Comparison of ENCODE assay signal across 13 cellular contexts in the genomic region with DNA sequence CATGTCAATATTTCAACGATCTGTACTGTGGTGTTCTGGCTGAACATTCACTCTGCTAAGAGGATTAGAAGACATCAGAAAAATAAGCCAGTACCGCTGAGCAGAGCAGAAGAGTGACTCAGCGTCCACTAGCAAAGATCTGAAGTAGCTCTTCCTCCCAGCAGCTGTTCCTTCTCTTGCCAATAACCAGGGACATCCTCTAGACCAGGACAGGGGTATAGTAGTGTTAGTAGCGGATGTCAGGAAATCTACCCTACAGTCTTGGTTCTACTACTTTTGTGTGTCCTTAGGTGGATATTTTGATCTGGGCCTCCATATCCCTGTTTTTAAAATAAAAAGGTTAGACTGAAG.
DNase-seq lines count a peak whose midpoint lies in the region; ATAC-seq, FAIRE-seq and TF ChIP-seq lines count a peak whose summit lies in the region.
"Had no signal": no experiment of that assay in that cellular context is flagged by ENCODE, and none has a peak within 500 bp of the region (broad histone marks: within the 10 kb centered on the region; RNA-seq: fewer than 3 reads in every experiment).

No MANE protein-coding gene starts in this region.

- peak; percentile 41 for ATAC-seq in left lobe of liver
- ATAC-seq in HG03095 (IDR thresholded peaks at IDR 0.05; ENCODE audit: unreplicated experiment): no peak
- ATAC-seq in GM21526 (IDR thresholded peaks at IDR 0.05; ENCODE audit: low FRiP score, unreplicated experiment): no peak

- H3K27ac Mint-ChIP-seq in HFFc6 (0 out of 2 replicates have a peak overlapping the region, but pooled peaks have one; percentile 5), astrocyte (ENCODE audit: unreplicated experiment) (peak overlapping the region; percentile 54)

- H3K36me3 ChIP-seq in astrocyte (ENCODE audit: insufficient read depth, low read length): no peaks in the 10 kb centered on the region
- H3K36me3 ChIP-seq: prostate gland had no signal

- H3K4me1 ChIP-seq in astrocyte (ENCODE audit: insufficient read depth, low read length): peaks cover 11% of the 10 kb centered on the region
- H3K4me1 ChIP-seq: prostate gland had no signal

- H3K9me3 ChIP-seq in astrocyte (ENCODE audit: insufficient read depth, low read depth, low read length): no peaks in the 10 kb centered on the region
- H3K9me3 ChIP-seq: prostate gland had no signal

- H4K20me1 ChIP-seq in astrocyte (ENCODE audit: insufficient read depth, low read length): no peaks in the 10 kb centered on the region

- H3K4me3 Mint-ChIP-seq in HFFc6: peak overlapping the region; percentile 29; the same call in 1 of the 2 replicates
- no peak overlapping the region for H3K4me3 Mint-ChIP-seq in astrocyte (ENCODE audit: unreplicated experiment)

- peak overlapping the region; percentile 32 for H3K9ac ChIP-seq in astrocyte (ENCODE audit: low read length)

- H3K9me3 Mint-ChIP-seq in HFFc6 (no peaks in the 10 kb centered on the region), astrocyte (ENCODE audit: unreplicated experiment) (no peaks in the 10 kb centered on the region)
- H3K9me3 Mint-ChIP-seq: CD4-positive, CD25-positive, alpha-beta regulatory T cell had no signal

- DNase-seq in AG09309 (ENCODE audit: low read depth) (peak; percentile 17), HFFc6 (peak; percentile 12), astrocyte (ENCODE audit: low read depth) (peak; percentile 70), left lobe of liver (ENCODE audit: low spot score) (no peak), GF-D8 (lab: John Stamatoyannopoulos, UW) (no peak), NCI-H226 (no peak)
- DNase-seq: activated CD4-positive, CD25-positive, alpha-beta regulatory T cell treated with anti-CD3 and anti-CD28 coated beads, Interleukin-2, amount 50 U/mL, for 72 hours; activated naive CD4-positive, alpha-beta T cell; islet precursor cell had no signal

- H3K27ac ChIP-seq in astrocyte (ENCODE audit: low read depth, low read length): no peak overlapping the region
- H3K27ac ChIP-seq: prostate gland had no signal

- H3K27me3 Mint-ChIP-seq in HFFc6 (ENCODE audit: insufficient read depth) (peaks cover 3% of the 10 kb centered on the region; the same call in 1 of the 2 replicates), astrocyte (ENCODE audit: low read depth, unreplicated experiment) (no peaks in the 10 kb centered on the region)
- H3K27me3 Mint-ChIP-seq: CD4-positive, CD25-positive, alpha-beta regulatory T cell had no signal

- H3K79me2 ChIP-seq in astrocyte (ENCODE audit: insufficient read depth, low read length): no peaks in the 10 kb centered on the region

- H3K36me3 Mint-ChIP-seq in HFFc6 (ENCODE audit: low read depth) (no peaks in the 10 kb centered on the region), astrocyte (ENCODE audit: low read depth, unreplicated experiment) (peaks cover 4% of the 10 kb centered on the region)
- H3K36me3 Mint-ChIP-seq: CD4-positive, CD25-positive, alpha-beta regulatory T cell had no signal

- no peak for FAIRE-seq in astrocyte (lab: Jason Lieb, UNC)

- TF ChIP-seq CTCF in AG09309 (IDR thresholded peaks at IDR 0.05; ENCODE audit: control insufficient read depth, insufficient read depth, low read depth, low read length, missing control alignments): no peak
- no peak for TF ChIP-seq CTCF in HFFc6 (IDR thresholded peaks at IDR 0.05)
- no peak for TF ChIP-seq CTCF in astrocyte (IDR thresholded peaks at IDR 0.05; ENCODE audit: insufficient read depth, low read depth, low read length)

- H3K4me3 ChIP-seq in AG09309 (ENCODE audit: control insufficient read depth, low read depth, low read length): no peak overlapping the region; the same call in 1 of the 2 replicates
- no peak overlapping the region for H3K4me3 ChIP-seq in astrocyte (ENCODE audit: insufficient read depth, low read depth, low read length)
- H3K4me3 ChIP-seq: prostate gland had no signal

- H3K4me2 ChIP-seq in astrocyte (ENCODE audit: low read length): peak overlapping the region; percentile 76

- H3K4me1 Mint-ChIP-seq in HFFc6 (ENCODE audit: low read depth): peaks cover 12% of the 10 kb centered on the region
- peaks cover 16% of the 10 kb centered on the region for H3K4me1 Mint-ChIP-seq in astrocyte (ENCODE audit: low read depth, unreplicated experiment)

- H3K27me3 ChIP-seq in astrocyte (ENCODE audit: insufficient read depth, low read length): no peaks in the 10 kb centered on the region

- H2AFZ ChIP-seq in astrocyte (ENCODE audit: low read depth, low read length): peak overlapping the region; percentile 27

Comparison
In these comparisons a context has a peak if more than half of its experiments do, and no peak if none do; other contexts are left out.
1. DNase-seq: peak in AG09309 (single experiment), HFFc6 (single experiment) and astrocyte (single experiment); none in left lobe of liver (single experiment), GF-D8 (single experiment) and NCI-H226 (single experiment).